In the genomic region with DNA sequence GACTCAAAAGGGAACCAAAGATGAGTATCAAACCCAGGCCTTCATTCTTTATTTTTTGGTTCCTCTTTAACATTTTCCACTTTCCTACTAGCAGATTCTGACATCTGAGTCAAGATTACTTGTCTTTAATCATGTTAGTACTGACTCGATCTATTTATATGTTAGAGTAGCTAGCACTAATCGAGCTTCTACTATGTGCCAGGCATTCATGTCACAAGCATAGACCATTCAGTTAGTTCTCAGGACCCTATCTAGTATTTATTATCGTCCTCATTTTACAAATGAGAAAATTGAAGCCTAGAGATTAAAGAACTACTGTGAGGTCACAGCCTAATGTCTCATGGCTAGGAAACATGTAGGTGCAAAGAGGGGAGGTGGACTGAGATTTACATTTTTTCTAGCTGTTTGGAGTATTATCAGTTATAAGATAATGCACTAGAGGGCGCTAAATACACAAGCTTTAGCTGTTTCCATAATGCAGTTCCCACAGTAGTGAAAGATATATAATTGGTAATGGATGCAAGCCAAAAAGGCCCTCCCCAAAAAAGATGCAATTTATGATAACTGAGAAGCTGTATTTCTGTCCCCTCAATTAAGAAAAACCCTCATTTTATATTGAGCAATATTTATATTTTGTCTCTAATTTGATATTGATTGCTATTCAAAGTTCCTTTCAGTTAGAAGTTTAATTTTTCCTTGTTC, we compare ENCODE assay signal across 1 cellular context.
TF ChIP-seq lines count a peak whose summit lies in the region.

No MANE protein-coding gene starts in this region.

TF ChIP-seq in K562, 482 proteins besides CTCF, POLR2A, EP300 and RAD21 (continued from another document and continues in another):
- TF ChIP-seq, protein P1, sequence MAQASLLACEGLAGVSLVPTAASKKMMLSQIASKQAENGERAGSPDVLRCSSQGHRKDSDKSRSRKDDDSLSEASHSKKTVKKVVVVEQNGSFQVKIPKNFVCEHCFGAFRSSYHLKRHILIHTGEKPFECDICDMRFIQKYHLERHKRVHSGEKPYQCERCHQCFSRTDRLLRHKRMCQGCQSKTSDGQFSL (CRISPR knock-in tag; IDR thresholded peaks at IDR 0.05), result no peak
- TF ChIP-seq, protein P1 (tag; IDR thresholded peaks at IDR 0.05), result no peak
- no peak for TF ChIP-seq ZNF175 (CRISPR knock-in tag; IDR thresholded peaks at IDR 0.05; ENCODE audit: low read depth)
- no peak for TF ChIP-seq POU5F1 (IDR thresholded peaks at IDR 0.05; ENCODE audit: borderline replicate concordance, low read depth, low read length, partially characterized antibody)
- no peak for TF ChIP-seq ZNF780A (CRISPR knock-in tag; IDR thresholded peaks at IDR 0.05)
- TF ChIP-seq, protein P2, sequence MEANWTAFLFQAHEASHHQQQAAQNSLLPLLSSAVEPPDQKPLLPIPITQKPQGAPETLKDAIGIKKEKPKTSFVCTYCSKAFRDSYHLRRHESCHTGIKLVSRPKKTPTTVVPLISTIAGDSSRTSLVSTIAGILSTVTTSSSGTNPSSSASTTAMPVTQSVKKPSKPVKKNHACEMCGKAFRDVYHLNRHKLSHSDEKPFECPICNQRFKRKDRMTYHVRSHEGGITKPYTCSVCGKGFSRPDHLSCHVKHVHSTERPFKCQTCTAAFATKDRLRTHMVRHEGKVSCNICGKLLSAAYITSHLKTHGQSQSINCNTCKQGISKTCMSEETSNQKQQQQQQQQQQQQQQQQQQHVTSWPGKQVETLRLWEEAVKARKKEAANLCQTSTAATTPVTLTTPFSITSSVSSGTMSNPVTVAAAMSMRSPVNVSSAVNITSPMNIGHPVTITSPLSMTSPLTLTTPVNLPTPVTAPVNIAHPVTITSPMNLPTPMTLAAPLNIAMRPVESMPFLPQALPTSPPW (CRISPR knock-in tag; IDR thresholded peaks at IDR 0.05), result peak; percentile 44
- TF ChIP-seq RCOR1 (IDR thresholded peaks at IDR 0.05; ENCODE audit: borderline replicate concordance in 1 of 2, low read depth in 2 of 2, low read length in 2 of 2), result peak in 1 of 2 experiments; percentile 81; a peak in 2 of 4 replicates
- peak; percentile 60 to 77 for TF ChIP-seq KDM1A (IDR thresholded peaks at IDR 0.05)
- no peak for TF ChIP-seq ZC3H4 (CRISPR knock-in tag; IDR thresholded peaks at IDR 0.05; ENCODE audit: borderline replicate concordance)
- TF ChIP-seq ARID1B (IDR thresholded peaks at IDR 0.05), result 0 out of 2 replicates have a peak, but pooled peaks have one; percentile 25
- no peak for TF ChIP-seq MIER1 (IDR thresholded peaks at IDR 0.05; ENCODE audit: low read depth)
- no peak for TF ChIP-seq TARDBP (IDR thresholded peaks at IDR 0.05)
- no peak for TF ChIP-seq HES1 (IDR thresholded peaks at IDR 0.05; ENCODE audit: low read depth)
- TF ChIP-seq ZBTB40 (IDR thresholded peaks at IDR 0.05), result no peak
- no peak for TF ChIP-seq ZBTB40 (CRISPR knock-in tag; IDR thresholded peaks at IDR 0.05)
- TF ChIP-seq ILK (tag; IDR thresholded peaks at IDR 0.05; ENCODE audit: borderline replicate concordance, low read depth), result no peak
- no peak for TF ChIP-seq ZBTB2 (IDR thresholded peaks at IDR 0.05)
- TF ChIP-seq PHB (CRISPR knock-in tag; IDR thresholded peaks at IDR 0.05), result no peak
- TF ChIP-seq ZNF444 (CRISPR knock-in tag; IDR thresholded peaks at IDR 0.05), result 0 out of 2 replicates have a peak, but pooled peaks have one; percentile 31
- no peak for TF ChIP-seq ZKSCAN3 (CRISPR knock-in tag; IDR thresholded peaks at IDR 0.05)
- no peak for TF ChIP-seq ZNF23 (CRISPR knock-in tag; IDR thresholded peaks at IDR 0.05)
- TF ChIP-seq SMARCA5 (IDR thresholded peaks at IDR 0.05), result no peak
- TF ChIP-seq TEAD2 (tag; IDR thresholded peaks at IDR 0.05), result no peak
- no peak for TF ChIP-seq RREB1 (CRISPR knock-in tag; IDR thresholded peaks at IDR 0.05)
- TF ChIP-seq ZNF3 (CRISPR knock-in tag; IDR thresholded peaks at IDR 0.05), result no peak
- TF ChIP-seq SP2 (IDR thresholded peaks at IDR 0.05; ENCODE audit: extremely low read depth, low read depth, low read length, poor library complexity, severe bottlenecking), result no peak
- TF ChIP-seq ZNF232 (CRISPR knock-in tag; IDR thresholded peaks at IDR 0.05), result no peak
- no peak for TF ChIP-seq TFAM (CRISPR knock-in tag; conservative IDR thresholded peaks at IDR 0.05)
- TF ChIP-seq NFYB (IDR thresholded peaks at IDR 0.05; ENCODE audit: extremely low read depth, insufficient read length), result no peak
- no peak for TF ChIP-seq CXXC5 (CRISPR knock-in tag; IDR thresholded peaks at IDR 0.05)
- TF ChIP-seq KDM5B (IDR thresholded peaks at IDR 0.05; ENCODE audit: insufficient replicate concordance, low read depth, low read length), result no peak
- TF ChIP-seq NFIC (IDR thresholded peaks at IDR 0.05), result peak; percentile 95
- TF ChIP-seq SRF (CRISPR knock-in tag; IDR thresholded peaks at IDR 0.05), result no peak
- no peak for TF ChIP-seq ZNF212 (CRISPR knock-in tag; IDR thresholded peaks at IDR 0.05)
- TF ChIP-seq ZNF830 (CRISPR knock-in tag; IDR thresholded peaks at IDR 0.05), result no peak
- TF ChIP-seq ARNT (IDR thresholded peaks at IDR 0.05), result peak in 1 of 2 experiments; percentile 81; a peak in 1 of 4 replicates
- no peak for TF ChIP-seq ZNF764 (CRISPR knock-in tag; IDR thresholded peaks at IDR 0.05; ENCODE audit: low read depth)
- TF ChIP-seq ZNF124 (CRISPR knock-in tag; IDR thresholded peaks at IDR 0.05), result no peak
- TF ChIP-seq TBP (optimal IDR thresholded peaks at IDR 0.05; ENCODE audit: low read depth, low read length), result no peak
- peak in 1 of 2 experiments; percentile 53; a peak in 1 of 4 replicates for TF ChIP-seq TBL1XR1 (IDR thresholded peaks at IDR 0.05; ENCODE audit: low read length in 2 of 2)
- TF ChIP-seq ZBTB17 (CRISPR knock-in tag; IDR thresholded peaks at IDR 0.05), result no peak
- TF ChIP-seq ZNF41 (CRISPR knock-in tag; conservative IDR thresholded peaks at IDR 0.05), result no peak
- no peak for TF ChIP-seq ZBTB8A (IDR thresholded peaks at IDR 0.05; ENCODE audit: partially characterized antibody)
- TF ChIP-seq SRSF3 (IDR thresholded peaks at IDR 0.05; ENCODE audit: insufficient read depth, low read length), result no peak
- 0 out of 2 replicates have a peak, but pooled peaks have one; percentile 20 for TF ChIP-seq ZNF431 (CRISPR knock-in tag; IDR thresholded peaks at IDR 0.05)
